10 cellular contexts compared by ENCODE assay signal in genomic region chr21:41726970-41727783, GRCh38.
DNase-seq lines count a peak whose midpoint lies in the region; TF ChIP-seq lines count a peak whose summit lies in the region.
"Had no signal": no experiment of that assay in that cellular context is flagged by ENCODE, and none has a peak within 500 bp of the region (broad histone marks: within the 10 kb centered on the region; RNA-seq: fewer than 3 reads in every experiment).

No MANE protein-coding gene starts in this region.

- peak; percentile 34 for DNase-seq in ELF-1 (ENCODE audit: low read depth, low spot score)
- DNase-seq in RPMI8226 = peak; percentile 20
- DNase-seq in foreskin fibroblast = peak; percentile 45 to 67
- peak; percentile 59 for DNase-seq in retinal pigment epithelial cell (ENCODE audit: low read depth)
- DNase-seq in HuH-7 (ENCODE audit: low spot score) = no peak
- DNase-seq in kidney glomerular epithelial cell (lab: John Stamatoyannopoulos, UW) = no peak
- DNase-seq in activated naive CD4-positive, alpha-beta T cell treated with anti-CD3 and anti-CD28 coated beads, Interleukin-2, amount 50 U/mL, for 16 hours = no peak
- DNase-seq in foreskin melanocyte = no peak
- DNase-seq: anterior cingulate cortex, NCI-H146 had no signal

- no peak overlapping the region for H3K4me3 ChIP-seq in foreskin fibroblast (ENCODE audit: low read depth in 1 of 2, low read length in 2 of 2)
- H3K4me3 ChIP-seq in retinal pigment epithelial cell (ENCODE audit: low read length) = no peak overlapping the region

- no peak for TF ChIP-seq CTCF in foreskin fibroblast (IDR thresholded peaks at IDR 0.05; ENCODE audit: low read depth, low read length)
- peak; percentile 11 for TF ChIP-seq CTCF in retinal pigment epithelial cell (conservative IDR thresholded peaks at IDR 0.05; ENCODE audit: low read depth, low read length)

Comparison
In these comparisons a context has a peak if more than half of its experiments do, and no peak if none do; other contexts are left out.
1. DNase-seq: peak in ELF-1 (single experiment), RPMI8226 (single experiment), foreskin fibroblast (2 of 2) and retinal pigment epithelial cell (single experiment); none in HuH-7 (single experiment), kidney glomerular epithelial cell (single experiment), activated naive CD4-positive, alpha-beta T cell treated with anti-CD3 and anti-CD28 coated beads, Interleukin-2, amount 50 U/mL, for 16 hours (single experiment) and foreskin melanocyte (single experiment).